In genomic region chr19:10543059-10543419, GRCh38 we compare ENCODE assay signal across 8 cellular contexts. TPM values are rescaled to one million over a fixed set of nuclear protein-coding genes. Genes with fewer than 3 reads are reported as not detected.
DNase-seq lines count a peak whose midpoint lies in the region; ATAC-seq and TF ChIP-seq lines count a peak whose summit lies in the region.

No MANE protein-coding gene starts in this region.

- no peak for TF ChIP-seq CTCF in NB4 (IDR thresholded peaks at IDR 0.05; ENCODE audit: low read depth, low read length)
- no peak for TF ChIP-seq CTCF in dorsolateral prefrontal cortex (IDR thresholded peaks at IDR 0.05 in 54 of 56, conservative IDR thresholded peaks at IDR 0.05 in 2 of 56; ENCODE audit: low read depth in 1 of 56, partially characterized antibody in 56 of 56)

- H3K4me3 Mint-ChIP-seq in CD4-positive, alpha-beta memory T cell = peak overlapping the region; percentile 77 to 88 (median 84)

- peaks cover 9 to 20% (median 14%) of the 10 kb centered on the region in 4 donors for H3K4me1 Mint-ChIP-seq in CD4-positive, alpha-beta memory T cell

- H3K9me3 ChIP-seq in CD4-positive, alpha-beta memory T cell (ENCODE audit: control insufficient read depth in 1 of 2, low read length in 2 of 2) = no peaks in the 10 kb centered on the region
- no peaks in the 10 kb centered on the region for H3K9me3 ChIP-seq in neuronal stem cell (replicated peaks in 1 of 2; ENCODE audit: control insufficient read depth in 2 of 2, insufficient read depth in 1 of 2, low read depth in 1 of 2, low read length in 2 of 2)

- H2BK15ac ChIP-seq in neuronal stem cell (ENCODE audit: low read length) = peak overlapping the region; percentile 66

- H3K79me1 ChIP-seq in neuronal stem cell (ENCODE audit: low read depth, low read length) = peaks cover 8% of the 10 kb centered on the region

- H3K27me3 Mint-ChIP-seq in CD4-positive, alpha-beta memory T cell = peaks cover 7 to 13% of the 10 kb centered on the region in 2 donors

- no peak overlapping the region for H3K4ac ChIP-seq in neuronal stem cell (ENCODE audit: low read length)

- H3K27ac Mint-ChIP-seq in CD4-positive, alpha-beta memory T cell = peak overlapping the region; percentile 61 to 93 (median 84)

- H4K8ac ChIP-seq in neuronal stem cell (ENCODE audit: low read depth, low read length) = no peak overlapping the region

- peak overlapping the region; percentile 99 for H2AFZ ChIP-seq in neuronal stem cell (ENCODE audit: low read length)

- H3K4me1 ChIP-seq in CD4-positive, alpha-beta memory T cell (ENCODE audit: insufficient read depth, low read length) = peaks cover 18% of the 10 kb centered on the region
- H3K4me1 ChIP-seq in neuronal stem cell (ENCODE audit: control insufficient read depth in 2 of 2, insufficient read depth in 1 of 2, low read depth in 1 of 2, low read length in 2 of 2) = peaks cover 4 to 7% of the 10 kb centered on the region in 2 donors

- intact Hi-C loops in CD4-positive, alpha-beta memory T cell (cut with micrococcal nuclease) = loop anchor here (1.0 to 2.0 kb wide), 3 partner anchors 11 to 38 kb away; no protein-coding TSS in a partner anchor
- intact Hi-C loops in dorsolateral prefrontal cortex (cut with DNase I) = no loop called here

- peak overlapping the region; percentile 79 for H3K4me2 ChIP-seq in neuronal stem cell (ENCODE audit: insufficient read depth, low read length, poor library complexity, severe bottlenecking)

- ATAC-seq in GM21390 (IDR thresholded peaks at IDR 0.05; ENCODE audit: unreplicated experiment) = no peak

- peaks cover 0 to 11% of the 10 kb centered on the region in 2 donors for H3K36me3 Mint-ChIP-seq in CD4-positive, alpha-beta memory T cell

- no peak overlapping the region for H3K14ac ChIP-seq in neuronal stem cell (ENCODE audit: low read length)

- peak overlapping the region in 1 of 2 donors; percentile 66 for H3K4me3 ChIP-seq in CD4-positive, alpha-beta memory T cell (ENCODE audit: low read length in 2 of 2)
- H3K4me3 ChIP-seq in NB4 (ENCODE audit: low read depth, low read length) (peak overlapping the region; percentile 40), dorsolateral prefrontal cortex (peak overlapping the region; percentile 61 to 100 (median 94)), neuronal stem cell (ENCODE audit: low read length in 2 of 2) (peak overlapping the region; percentile 88 to 95)

- H3K27me3 ChIP-seq in CD4-positive, alpha-beta memory T cell (ENCODE audit: insufficient read depth, low read length) = no peaks in the 10 kb centered on the region
- H3K27me3 ChIP-seq in dorsolateral prefrontal cortex (no peaks in the 10 kb centered on the region), neuronal stem cell (ENCODE audit: control insufficient read depth in 3 of 3, insufficient read depth in 3 of 3, low read depth in 1 of 3, low read length in 3 of 3) (peaks cover 0 to 6% (median 0%) of the 10 kb centered on the region in 3 experiments)

- no peak overlapping the region for H3K23ac ChIP-seq in neuronal stem cell (ENCODE audit: low read depth, low read length, poor library complexity)

- POLR2A ChIA-PET in CD4-positive, alpha-beta memory T cell (lab: Charles Lee; ENCODE audit: partially characterized antibody) = interaction anchor here (1.0 to 6.8 kb wide), 5 partner anchors 11 to 60 kb away, joined by 3 to 69 read pairs (median 5); partner anchors contain the start of genes CDKN2D and KRI1

- whole genome bisulfite sequencing in neuronal stem cell (ENCODE audit: extremely low coverage in 2 of 2, insufficient read length in 2 of 2, insufficient replicate concordance in 1 of 2), 2 donors = no CpG with 5 or more reads among the region's 8 CpGs

- H3K27ac ChIP-seq in CD4-positive, alpha-beta memory T cell (ENCODE audit: low read depth, low read length) = peak overlapping the region; percentile 86
- H3K27ac ChIP-seq in dorsolateral prefrontal cortex (peak overlapping the region in 55 of 59 donors; percentile 61 to 98 (median 92)), neuronal stem cell (replicated peaks; ENCODE audit: low read length) (no peak overlapping the region)

- H3K9ac ChIP-seq in neuronal stem cell (ENCODE audit: low read depth, low read length, poor library complexity) = no peak overlapping the region

- no peak overlapping the region for H2BK12ac ChIP-seq in neuronal stem cell (ENCODE audit: low read length)

- H2AK5ac ChIP-seq in neuronal stem cell (ENCODE audit: low read depth, low read length) = no peak overlapping the region

- H2BK120ac ChIP-seq in neuronal stem cell (ENCODE audit: low read depth, low read length) = no peak overlapping the region

- no peak overlapping the region for H3K18ac ChIP-seq in neuronal stem cell (ENCODE audit: low read length)

- TF ChIP-seq POLR2A in NB4 (IDR thresholded peaks at IDR 0.05; ENCODE audit: extremely low read depth, insufficient read length) = no peak

- H3K9me3 Mint-ChIP-seq in CD4-positive, alpha-beta memory T cell = no peaks in the 10 kb centered on the region

- peaks cover 10% of the 10 kb centered on the region for H3K36me3 ChIP-seq in CD4-positive, alpha-beta memory T cell (ENCODE audit: insufficient read depth, low read length)
- peaks cover 4 to 12% of the 10 kb centered on the region in 2 donors for H3K36me3 ChIP-seq in neuronal stem cell (replicated peaks in 1 of 2; ENCODE audit: control insufficient read depth in 2 of 2, insufficient read depth in 2 of 2, low read length in 2 of 2)

- CTCF ChIA-PET in CD4-positive, alpha-beta memory T cell (lab: Charles Lee; ENCODE audit: partially characterized antibody) = interaction anchor here (1.0 to 3.8 kb wide), 13 partner anchors 10 to 157 kb away, joined by 3 to 51 read pairs (median 5); partner anchors contain the start of gene CDKN2D

- no peak overlapping the region for H4K91ac ChIP-seq in neuronal stem cell (ENCODE audit: low read depth, low read length, poor library complexity)

- H2BK5ac ChIP-seq in neuronal stem cell (ENCODE audit: low read length) = no peak overlapping the region

- DNase-seq in CD4-positive, alpha-beta memory T cell = no peak
- DNase-seq in NB4 (ENCODE audit: low read depth) (peak; percentile 37), dorsolateral prefrontal cortex (no peak), neuronal stem cell (ENCODE audit: low spot score) (no peak), NCI-H2107 (lab: John Stamatoyannopoulos, UW) (no peak), retina (no peak), SIG-M5 (lab: John Stamatoyannopoulos, UW) (no peak)

RNA-seq across cellular contexts. Expression of gene ATG4D, which starts 0.7 kb away (rescaled TPM):
- total RNA-seq in CD4-positive, alpha-beta memory T cell = 10 to 100 TPM; 51.5 to 58.6 TPM
- 10 to 100 TPM in 1 of 2 donors, 1 to 10 TPM in 1; 9.3 to 22.1 TPM for polyA plus RNA-seq in CD4-positive, alpha-beta memory T cell
- total RNA-seq in dorsolateral prefrontal cortex = 10 to 100 TPM; 28.2 to 67.2 (median 38.9) TPM
- 25.1 TPM for polyA plus RNA-seq in neuronal stem cell (2013, experiment 1 of 2)
- 24.7 TPM for polyA plus RNA-seq in neuronal stem cell (2013, experiment 2 of 2)

RNA-seq across cellular contexts. Expression of gene KRI1, which starts 22.8 kb away (rescaled TPM):
- total RNA-seq in CD4-positive, alpha-beta memory T cell = 10 to 100 TPM; 72.7 to 73.0 TPM
- polyA plus RNA-seq in CD4-positive, alpha-beta memory T cell = 10 to 100 TPM in 1 of 2 donors, 1 to 10 TPM in 1; 3.2 to 36.3 TPM
- total RNA-seq in dorsolateral prefrontal cortex = 10 to 100 TPM; 11.3 to 32.1 (median 19.2) TPM
- 19.4 TPM for polyA plus RNA-seq in neuronal stem cell (2013, experiment 1 of 2)
- polyA plus RNA-seq in neuronal stem cell (2013, experiment 2 of 2) = 18.1 TPM

RNA-seq across cellular contexts. Expression of gene CDKN2D, which starts 25.7 kb away (rescaled TPM):
- total RNA-seq in CD4-positive, alpha-beta memory T cell = 10 to 100 TPM; 25.6 to 29.2 TPM
- 100 to 1,000 TPM; 130 to 159 TPM for polyA plus RNA-seq in CD4-positive, alpha-beta memory T cell
- total RNA-seq in dorsolateral prefrontal cortex = 10 to 100 TPM; 30.4 to 92.0 (median 65.1) TPM
- polyA plus RNA-seq in neuronal stem cell (2013, experiment 1 of 2) = 2.9 TPM
- 2.6 TPM for polyA plus RNA-seq in neuronal stem cell (2013, experiment 2 of 2)

RNA-seq across cellular contexts. Expression of gene S1PR5, which starts 25.8 kb away (rescaled TPM):
- 1 to 10 TPM; 1.6 to 1.9 TPM for total RNA-seq in CD4-positive, alpha-beta memory T cell
- 1 to 10 TPM; 1.3 to 3.1 TPM for polyA plus RNA-seq in CD4-positive, alpha-beta memory T cell
- total RNA-seq in dorsolateral prefrontal cortex = 10 to 100 TPM in 96 of 120 experiments, 1 to 10 TPM in 24; 2.0 to 89.6 (median 17.6) TPM
- polyA plus RNA-seq in neuronal stem cell (2013, experiment 1 of 2) = 5.2 TPM
- polyA plus RNA-seq in neuronal stem cell (2013, experiment 2 of 2) = 5.2 TPM

RNA-seq across cellular contexts. Expression of gene KEAP1, which starts 39.9 kb away (rescaled TPM):
- total RNA-seq in CD4-positive, alpha-beta memory T cell = 10 to 100 TPM; 49.2 to 60.1 TPM
- 10 to 100 TPM; 35.7 to 55.0 TPM for polyA plus RNA-seq in CD4-positive, alpha-beta memory T cell
- 100 to 1,000 TPM in 1 of 120 experiments, 10 to 100 TPM in 119; 43.6 to 103 (median 63.7) TPM for total RNA-seq in dorsolateral prefrontal cortex
- 32.5 TPM for polyA plus RNA-seq in neuronal stem cell (2013, experiment 1 of 2)
- 30.9 TPM for polyA plus RNA-seq in neuronal stem cell (2013, experiment 2 of 2)
